12 cellular contexts compared by ENCODE assay signal in the genomic region with DNA sequence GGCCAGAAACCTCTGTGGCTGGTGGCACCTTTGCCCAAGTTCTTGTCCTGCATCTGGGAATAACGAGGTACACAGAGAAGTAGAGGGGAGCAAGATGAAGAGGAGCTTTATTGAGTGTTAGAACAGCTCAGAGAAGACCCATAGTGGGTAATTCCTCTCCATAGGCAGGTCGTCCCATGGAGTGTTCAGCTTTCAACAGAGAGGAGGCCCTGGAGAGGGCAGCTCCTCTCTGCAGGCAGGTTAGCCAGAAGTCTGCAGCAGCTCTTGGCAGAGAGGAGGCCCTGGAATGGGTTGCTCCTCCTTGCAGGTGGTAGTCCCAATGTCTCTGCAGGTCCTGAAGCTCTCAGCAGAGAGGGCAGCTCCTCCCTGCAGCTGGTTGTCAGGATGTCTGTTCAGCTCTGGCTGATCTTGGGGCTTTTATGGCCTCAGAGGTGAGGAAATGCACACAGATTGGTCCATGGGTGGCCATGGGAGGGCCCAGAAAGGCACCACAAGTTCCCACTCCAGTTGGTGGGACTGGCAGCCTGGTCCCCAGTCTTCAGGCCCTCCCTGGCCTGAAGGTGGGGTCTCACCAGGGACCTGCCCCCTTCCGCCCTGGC.
DNase-seq lines count a peak whose midpoint lies in the region; ATAC-seq, FAIRE-seq and TF ChIP-seq lines count a peak whose summit lies in the region.
"Had no signal": no experiment of that assay in that cellular context is flagged by ENCODE, and none has a peak within 500 bp of the region (broad histone marks: within the 10 kb centered on the region; RNA-seq: fewer than 3 reads in every experiment).

No MANE protein-coding gene starts in this region.

- H3K4me1 ChIP-seq in mucosa of descending colon (ENCODE audit: low read depth) = no peaks in the 10 kb centered on the region

- H3K4me3 ChIP-seq in mucosa of descending colon = no peak overlapping the region
- H3K4me3 ChIP-seq: PC-9 had no signal

- H3K36me3 ChIP-seq in mucosa of descending colon (ENCODE audit: low read depth) = no peaks in the 10 kb centered on the region

- no peaks in the 10 kb centered on the region for H3K9me3 ChIP-seq in mucosa of descending colon

- ATAC-seq in GM19395 (IDR thresholded peaks at IDR 0.05; ENCODE audit: unreplicated experiment) (peak; percentile 59), HG03139 (IDR thresholded peaks at IDR 0.05; ENCODE audit: unreplicated experiment) (peak; percentile 56), mucosa of descending colon (peak; percentile 10), left cardiac atrium (no peak)

- no peak for TF ChIP-seq CTCF in mucosa of descending colon (IDR thresholded peaks at IDR 0.05)

- DNase-seq in GM18507 (ENCODE audit: extremely low spot score, insufficient read length, low read depth) = no peak
- DNase-seq in mucosa of descending colon = no peak
- no peak for DNase-seq in left cardiac atrium
- DNase-seq in DMS53 treated with DMSO at 0.1 percent for 48 hours (lab: John Stamatoyannopoulos, UW; ENCODE audit: unreplicated experiment) = no peak
- DNase-seq in stimulated activated CD4-positive, alpha-beta T cell treated with anti-CD3 and anti-CD28 coated beads, Interleukin-2, amount 100 ng/mL, for 24 hours = no peak
- DNase-seq in mesenteric fat pad (ENCODE audit: low spot score) = no peak
- DNase-seq: activated B cell treated with CpG ODN at 0.5 μM for 24 hours; activated T-cell treated with anti-CD3 and anti-CD28 coated beads, Interleukin-2, amount 50 U/mL, for 4 hours; NCI-H1092 treated with DMSO at 0.1 percent for 48 hours; PC-9 had no signal

- intact Hi-C loops in mucosa of descending colon (cut with DNase I, micrococcal nuclease) = no loop called here
- intact Hi-C loops in left cardiac atrium (cut with DNase I) = no loop called here

- peak; percentile 81 for FAIRE-seq in GM18507 (lab: Jason Lieb, UNC)

Comparison
In these comparisons a context has a peak if more than half of its experiments do, and no peak if none do; other contexts are left out.
1. ATAC-seq: peak in GM19395 (single experiment), HG03139 (single experiment) and mucosa of descending colon (single experiment); none in left cardiac atrium (0 of 2).